In genomic region chr3:112958749-112959560, GRCh38 we compare ENCODE assay signal across 10 cellular contexts. TPM values are rescaled to one million over a fixed set of nuclear protein-coding genes. Genes with fewer than 3 reads are reported as not detected.
DNase-seq lines count a peak whose midpoint lies in the region; ATAC-seq lines count a peak whose summit lies in the region.
"Had no signal": no experiment of that assay in that cellular context is flagged by ENCODE, and none has a peak within 500 bp of the region (broad histone marks: within the 10 kb centered on the region; RNA-seq: fewer than 3 reads in every experiment).

No MANE protein-coding gene starts in this region.

- H3K27me3 Mint-ChIP-seq in activated T-cell treated with anti-CD3 and anti-CD28 coated beads, Interleukin-2, amount 50 U/mL, for 72 hours (ENCODE audit: low read depth): no peaks in the 10 kb centered on the region
- H3K27me3 Mint-ChIP-seq in activated CD4-positive, alpha-beta memory T cell treated with anti-CD3 and anti-CD28 coated beads, Interleukin-2, amount 10 ng/mL, durations not matched to agents 7 days and 5 days: no peaks in the 10 kb centered on the region

- DNase-seq in activated T-cell treated with anti-CD3 and anti-CD28 coated beads, Interleukin-2, amount 50 U/mL, for 72 hours: peak; percentile 17 to 20
- DNase-seq in activated T-cell treated with anti-CD3 and anti-CD28 coated beads for 4 hours: no peak
- no peak for DNase-seq in activated CD4-positive, alpha-beta memory T cell treated with anti-CD3 and anti-CD28 coated beads, Interleukin-2, amount 10 ng/mL, durations not matched to agents 7 days and 5 days
- no peak for DNase-seq in stimulated activated naive CD8-positive, alpha-beta T cell treated with anti-CD3 and anti-CD28 coated beads, Interleukin-15, Interleukin-2, amounts not matched to agents 100 U/mL and 50 U/mL, for 24 hours
- no peak for DNase-seq in MG63
- DNase-seq in kidney tubule cell (ENCODE audit: low spot score): no peak
- no peak for DNase-seq in mesenteric fat pad (ENCODE audit: low spot score)
- DNase-seq: NCI-H524 had no signal

- peak overlapping the region; percentile 93 for H3K27ac Mint-ChIP-seq in activated T-cell treated with anti-CD3 and anti-CD28 coated beads, Interleukin-2, amount 50 U/mL, for 72 hours
- H3K27ac Mint-ChIP-seq in activated CD4-positive, alpha-beta memory T cell treated with anti-CD3 and anti-CD28 coated beads, Interleukin-2, amount 10 ng/mL, durations not matched to agents 7 days and 5 days: peak overlapping the region; percentile 57

- CTCF ChIA-PET in activated CD4-positive, alpha-beta memory T cell treated with anti-CD3 and anti-CD28 coated beads, Interleukin-2, amount 10 ng/mL, durations not matched to agents 7 days and 5 days (lab: Charles Lee): interaction anchor here (0.7 to 0.8 kb wide), 2 partner anchors 60 to 225 kb away, joined by 3 read pairs; a partner anchor contains a TSS

- H3K4me1 Mint-ChIP-seq in activated T-cell treated with anti-CD3 and anti-CD28 coated beads, Interleukin-2, amount 50 U/mL, for 72 hours (ENCODE audit: low read depth): peaks cover 36% of the 10 kb centered on the region
- H3K4me1 Mint-ChIP-seq in activated CD4-positive, alpha-beta memory T cell treated with anti-CD3 and anti-CD28 coated beads, Interleukin-2, amount 10 ng/mL, durations not matched to agents 7 days and 5 days: peaks cover 28% of the 10 kb centered on the region

- no peaks in the 10 kb centered on the region for H3K36me3 ChIP-seq in MG63

- H3K27me3 ChIP-seq in MG63: no peaks in the 10 kb centered on the region

- peak; percentile 95 to 99 for ATAC-seq in activated T-cell treated with anti-CD3 and anti-CD28 coated beads, Interleukin-2, amount 50 U/mL, for 72 hours (replicated peaks in 1 of 2)
- peak; percentile 82 for ATAC-seq in HG02759 (IDR thresholded peaks at IDR 0.05; ENCODE audit: unreplicated experiment)
- peak; percentile 75 for ATAC-seq in stimulated activated naive CD8-positive, alpha-beta T cell treated with anti-CD3 and anti-CD28 coated beads, Interleukin-15, Interleukin-2, amounts not matched to agents 100 U/mL and 50 U/mL, for 24 hours

- peaks cover 14 to 27% of the 10 kb centered on the region in 2 donors for H3K36me3 Mint-ChIP-seq in activated T-cell treated with anti-CD3 and anti-CD28 coated beads, Interleukin-2, amount 50 U/mL, for 72 hours (ENCODE audit: insufficient read depth in 2 of 2)
- H3K36me3 Mint-ChIP-seq in activated CD4-positive, alpha-beta memory T cell treated with anti-CD3 and anti-CD28 coated beads, Interleukin-2, amount 10 ng/mL, durations not matched to agents 7 days and 5 days (ENCODE audit: low read depth): peaks cover 59% of the 10 kb centered on the region

- 0 out of 2 replicates have a peak, but pooled peaks cover 3% of the 10 kb centered on the region for H3K9me3 ChIP-seq in MG63

- no peak overlapping the region for H3K4me3 ChIP-seq in MG63

- H3K9me3 Mint-ChIP-seq in activated T-cell treated with anti-CD3 and anti-CD28 coated beads, Interleukin-2, amount 50 U/mL, for 72 hours: peaks cover 11 to 14% of the 10 kb centered on the region in 2 donors
- peaks cover 30% of the 10 kb centered on the region for H3K9me3 Mint-ChIP-seq in activated CD4-positive, alpha-beta memory T cell treated with anti-CD3 and anti-CD28 coated beads, Interleukin-2, amount 10 ng/mL, durations not matched to agents 7 days and 5 days

- POLR2A ChIA-PET in activated CD4-positive, alpha-beta memory T cell treated with anti-CD3 and anti-CD28 coated beads, Interleukin-2, amount 10 ng/mL, durations not matched to agents 7 days and 5 days (lab: Charles Lee): interaction anchor here (0.9 to 1.3 kb wide), 5 partner anchors 10 to 224 kb away, joined by 3 to 5 read pairs (median 4); partner anchors contain the start of genes CD200R1 and GTPBP8

- peak overlapping the region; percentile 77 to 98 for H3K4me3 Mint-ChIP-seq in activated T-cell treated with anti-CD3 and anti-CD28 coated beads, Interleukin-2, amount 50 U/mL, for 72 hours
- peak overlapping the region; percentile 56 for H3K4me3 Mint-ChIP-seq in activated CD4-positive, alpha-beta memory T cell treated with anti-CD3 and anti-CD28 coated beads, Interleukin-2, amount 10 ng/mL, durations not matched to agents 7 days and 5 days

RNA-seq across cellular contexts. Expression of gene CD200R1, which starts 15.9 kb away (rescaled TPM):
- 1 to 10 TPM; 1.4 to 2.2 TPM for total RNA-seq in activated T-cell treated with anti-CD3 and anti-CD28 coated beads, Interleukin-2, amount 50 U/mL, for 72 hours
- 10 to 100 TPM; 17.6 to 18.1 TPM for total RNA-seq in activated CD4-positive, alpha-beta memory T cell treated with anti-CD3 and anti-CD28 coated beads, Interleukin-2, amount 10 ng/mL, durations not matched to agents 7 days and 5 days
- 0.36 and 0.67 TPM in 2 replicates for total RNA-seq in MG63 (2014; rRNA removed; shearing (Covaris generic); ENCODE audit: low replicate concordance)
- 3.8 TPM for total RNA-seq in mesenteric fat pad
- total RNA-seq: HT1080 had no signal

RNA-seq across cellular contexts. Expression of gene GTPBP8, which starts 31.8 kb away (rescaled TPM):
- 10 to 100 TPM; 27.0 to 28.7 TPM for total RNA-seq in activated T-cell treated with anti-CD3 and anti-CD28 coated beads, Interleukin-2, amount 50 U/mL, for 72 hours
- total RNA-seq in activated CD4-positive, alpha-beta memory T cell treated with anti-CD3 and anti-CD28 coated beads, Interleukin-2, amount 10 ng/mL, durations not matched to agents 7 days and 5 days: 10 to 100 TPM; 27.7 to 28.2 TPM
- 52.1 and 54.8 TPM in 2 replicates for total RNA-seq in MG63 (2014; rRNA removed; shearing (Covaris generic); ENCODE audit: low replicate concordance)
- 8.6 TPM for total RNA-seq in mesenteric fat pad

Comparison
In these comparisons a context has a peak if more than half of its experiments do, and no peak if none do; other contexts are left out.
1. DNase-seq: peak in activated T-cell treated with anti-CD3 and anti-CD28 coated beads, Interleukin-2, amount 50 U/mL, for 72 hours (2 of 2); none in activated T-cell treated with anti-CD3 and anti-CD28 coated beads for 4 hours (single experiment), activated CD4-positive, alpha-beta memory T cell treated with anti-CD3 and anti-CD28 coated beads, Interleukin-2, amount 10 ng/mL, durations not matched to agents 7 days and 5 days (single experiment), stimulated activated naive CD8-positive, alpha-beta T cell treated with anti-CD3 and anti-CD28 coated beads, Interleukin-15, Interleukin-2, amounts not matched to agents 100 U/mL and 50 U/mL, for 24 hours (single experiment), MG63 (single experiment), kidney tubule cell (single experiment) and mesenteric fat pad (single experiment).
2. Peak in every context shown above with its lines, with median percentiles within 50 percentile points of each other: ATAC-seq.